ENCODE assay signal across 8 cellular contexts in genomic region chr11:12167098-12167999, GRCh38. TPM values are rescaled to one million over a fixed set of nuclear protein-coding genes. Genes with fewer than 3 reads are reported as not detected.
DNase-seq lines count a peak whose midpoint lies in the region; ATAC-seq and TF ChIP-seq lines count a peak whose summit lies in the region.

No MANE protein-coding gene starts in this region.

- H2BK12ac ChIP-seq in mesenchymal stem cell (ENCODE audit: low read length in 2 of 2): peak overlapping the region; percentile 34 to 95

- H3K9me3 ChIP-seq in mesenchymal stem cell (ENCODE audit: control insufficient read depth, low read length) (no peaks in the 10 kb centered on the region), BE2C (no peaks in the 10 kb centered on the region)

- peak; percentile 7 for DNase-seq in DMS79 (lab: John Stamatoyannopoulos, UW)
- peak; percentile 85 for DNase-seq in NCI-H146 treated with DMSO at 0.1 percent for 48 hours (lab: John Stamatoyannopoulos, UW; ENCODE audit: unreplicated experiment)
- DNase-seq in astrocyte of the spinal cord (ENCODE audit: low read depth, low spot score): peak; percentile 92
- peak; percentile 94 for DNase-seq in mesenchymal stem cell
- DNase-seq in BE2C: no peak
- DNase-seq in globus pallidus (ENCODE audit: low spot score): no peak
- no peak for DNase-seq in NCI-H1694 treated with DMSO at 0.1 percent for 48 hours (lab: John Stamatoyannopoulos, UW)

- H3K14ac ChIP-seq in mesenchymal stem cell (ENCODE audit: low read length in 2 of 2): no peak overlapping the region

- H3K36me3 ChIP-seq in mesenchymal stem cell (ENCODE audit: control insufficient read depth in 1 of 2, insufficient read depth in 2 of 2, low read depth in 1 of 2, low read length in 2 of 2) (peaks cover 8 to 30% of the 10 kb centered on the region in 2 experiments), BE2C (no peaks in the 10 kb centered on the region)

- peak overlapping the region; percentile 76 for H3K27ac ChIP-seq in mesenchymal stem cell (ENCODE audit: low read length, poor library complexity, severe bottlenecking)

- WGBS in mesenchymal stem cell: 17% methylated on average over 16 of the region's 16 CpGs

- H3K27me3 ChIP-seq in mesenchymal stem cell (ENCODE audit: control insufficient read depth in 1 of 2, insufficient read depth in 1 of 2, low read length in 2 of 2) (no peaks in the 10 kb centered on the region), BE2C (no peaks in the 10 kb centered on the region)

- no peak overlapping the region for H2AFZ ChIP-seq in mesenchymal stem cell (ENCODE audit: low read depth, low read length)

- TF ChIP-seq CTCF in astrocyte of the spinal cord (IDR thresholded peaks at IDR 0.05; ENCODE audit: low read depth, low read length): no peak
- no peak for TF ChIP-seq CTCF in BE2C (IDR thresholded peaks at IDR 0.05; ENCODE audit: low read depth, low read length)

- H2AK5ac ChIP-seq in mesenchymal stem cell (ENCODE audit: low read length, severe bottlenecking): peak overlapping the region; percentile 99

- H3K23ac ChIP-seq in mesenchymal stem cell (ENCODE audit: low read length in 2 of 2): no peak overlapping the region

- H3K79me1 ChIP-seq in mesenchymal stem cell (replicated peaks; ENCODE audit: low read length, poor library complexity, severe bottlenecking): peaks cover 9% of the 10 kb centered on the region

- in situ Hi-C loops in astrocyte of the spinal cord (cut with HindIII; ENCODE audit: low sequenced_read_pairs): no loop called here

- peak overlapping the region; percentile 74 for H4K8ac ChIP-seq in mesenchymal stem cell (ENCODE audit: low read length)

- H2BK5ac ChIP-seq in mesenchymal stem cell (ENCODE audit: low read depth, low read length, poor library complexity, severe bottlenecking): peak overlapping the region; percentile 46

- H2BK120ac ChIP-seq in mesenchymal stem cell (ENCODE audit: low read depth, low read length): peak overlapping the region; percentile 29

- H4K91ac ChIP-seq in mesenchymal stem cell (ENCODE audit: low read length): peak overlapping the region; percentile 22

- peak overlapping the region; percentile 55 for H2BK15ac ChIP-seq in mesenchymal stem cell (ENCODE audit: low read depth, poor library complexity, severe bottlenecking)

- peak overlapping the region; percentile 5 to 76 for H3K4ac ChIP-seq in mesenchymal stem cell (ENCODE audit: low read depth in 1 of 2, low read length in 2 of 2)

- peak overlapping the region; percentile 59 to 71 for H3K18ac ChIP-seq in mesenchymal stem cell (ENCODE audit: low read depth in 1 of 2, low read length in 2 of 2)

- H3K4me1 ChIP-seq in mesenchymal stem cell (ENCODE audit: control insufficient read depth, insufficient read depth, low read depth, low read length) (peaks cover 41% of the 10 kb centered on the region), BE2C (no peaks in the 10 kb centered on the region)

- no peak overlapping the region for H3K4me2 ChIP-seq in mesenchymal stem cell (ENCODE audit: low read length, poor library complexity, severe bottlenecking)

- no peak for ATAC-seq in HG03280 (IDR thresholded peaks at IDR 0.05; ENCODE audit: unreplicated experiment)

- H3K9ac ChIP-seq in mesenchymal stem cell (ENCODE audit: low read length): no peak overlapping the region

- no peak overlapping the region for H3K4me3 ChIP-seq in astrocyte of the spinal cord (ENCODE audit: low read depth, low read length)
- no peak overlapping the region for H3K4me3 ChIP-seq in mesenchymal stem cell (ENCODE audit: insufficient read depth in 1 of 2, low read depth in 1 of 2, low read length in 2 of 2)
- H3K4me3 ChIP-seq in BE2C (ENCODE audit: low read depth, low read length): no peak overlapping the region

RNA-seq across cellular contexts. Expression of gene MICAL2, which starts 57.0 kb away (rescaled TPM):
- polyA plus RNA-seq in mesenchymal stem cell (2013, experiment 1 of 2): 96.9 TPM
- 100 TPM for polyA plus RNA-seq in mesenchymal stem cell (2013, experiment 2 of 2)
- 5.7 TPM for polyA plus RNA-seq in BE2C (2012; ENCODE audit: insufficient read depth, insufficient read length, low read depth)

Comparison
In these comparisons a context has a peak if more than half of its experiments do, and no peak if none do; other contexts are left out.
1. DNase-seq: peak in DMS79 (single experiment), NCI-H146 treated with DMSO at 0.1 percent for 48 hours (single experiment), astrocyte of the spinal cord (single experiment) and mesenchymal stem cell (single experiment); none in BE2C (single experiment), globus pallidus (single experiment) and NCI-H1694 treated with DMSO at 0.1 percent for 48 hours (single experiment).